In genomic region chr4:25356068-25356467, GRCh38 we compare ENCODE assay signal across 7 cellular contexts.
"Had no signal": no experiment of that assay in that cellular context is flagged by ENCODE, and none has a peak within 500 bp of the region (broad histone marks: within the 10 kb centered on the region; RNA-seq: fewer than 3 reads in every experiment).

No MANE protein-coding gene starts in this region.

- DNase-seq: IMR-90, KBM-7, KG1 had no signal

- H3K27ac Mint-ChIP-seq: IgD-negative memory B cell had no signal

- ATAC-seq: HepG2, K562 had no signal

- H3K27me3 Mint-ChIP-seq: IgD-negative memory B cell had no signal

- H3K4me1 Mint-ChIP-seq: IgD-negative memory B cell had no signal

- H3K4me3 ChIP-seq: K562 had no signal

- H3K4me3 Mint-ChIP-seq: IgD-negative memory B cell had no signal

- H3K27ac ChIP-seq: HL-60 had no signal
